1 cellular context compared by ENCODE assay signal in the genomic region with DNA sequence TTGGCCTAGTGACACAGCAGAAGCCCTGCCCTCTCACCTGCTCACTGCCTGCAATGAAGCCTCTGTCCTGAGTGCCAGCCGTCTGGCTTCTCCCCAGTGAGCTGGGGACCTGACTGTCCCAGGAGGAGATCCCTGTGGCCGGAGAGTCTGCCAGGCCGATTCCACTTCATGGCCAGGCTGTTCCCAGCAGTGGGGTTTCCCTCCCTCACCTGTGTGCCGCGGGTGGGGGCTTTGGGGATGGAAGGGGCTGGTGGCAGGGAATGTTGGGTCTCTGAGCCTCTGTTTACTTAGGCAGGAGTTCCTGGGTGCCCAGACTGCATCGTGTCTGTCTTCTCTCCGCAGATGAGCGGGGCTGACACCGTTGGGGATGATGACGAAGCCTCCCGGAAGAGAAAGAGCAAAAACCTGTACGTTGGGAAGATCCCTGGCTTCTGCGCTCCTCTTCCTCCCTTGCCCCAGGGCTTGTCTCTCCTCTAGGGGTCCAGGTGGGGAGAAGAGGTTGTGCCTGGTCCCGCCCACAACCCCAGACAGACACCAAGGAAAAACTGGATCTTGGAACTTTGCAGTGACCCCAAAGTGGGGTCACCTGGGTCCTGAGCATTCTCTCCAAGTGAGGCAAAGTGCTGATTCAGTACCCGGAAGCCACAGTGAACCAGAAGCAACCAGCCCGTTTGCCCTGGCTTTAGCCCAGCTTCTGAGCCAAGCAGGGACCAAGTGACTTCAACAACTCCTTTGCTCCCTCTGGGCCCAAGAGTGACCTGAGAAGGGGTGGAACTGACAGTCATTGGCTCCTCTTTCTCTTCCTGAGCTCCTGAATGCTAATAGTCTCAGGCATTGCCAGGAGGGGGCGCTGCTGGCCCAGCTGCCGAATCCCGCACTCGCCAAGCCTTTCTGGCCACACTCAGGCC.
TF ChIP-seq lines count a peak whose summit lies in the region.

No MANE protein-coding gene starts in this region.

TF ChIP-seq in SK-N-SH treated with all-trans-retinoic acid at 6 μM for 48 hours, 23 proteins besides CTCF, POLR2A, EP300 and RAD21 (continued from another document):
- TF ChIP-seq, protein P1, sequence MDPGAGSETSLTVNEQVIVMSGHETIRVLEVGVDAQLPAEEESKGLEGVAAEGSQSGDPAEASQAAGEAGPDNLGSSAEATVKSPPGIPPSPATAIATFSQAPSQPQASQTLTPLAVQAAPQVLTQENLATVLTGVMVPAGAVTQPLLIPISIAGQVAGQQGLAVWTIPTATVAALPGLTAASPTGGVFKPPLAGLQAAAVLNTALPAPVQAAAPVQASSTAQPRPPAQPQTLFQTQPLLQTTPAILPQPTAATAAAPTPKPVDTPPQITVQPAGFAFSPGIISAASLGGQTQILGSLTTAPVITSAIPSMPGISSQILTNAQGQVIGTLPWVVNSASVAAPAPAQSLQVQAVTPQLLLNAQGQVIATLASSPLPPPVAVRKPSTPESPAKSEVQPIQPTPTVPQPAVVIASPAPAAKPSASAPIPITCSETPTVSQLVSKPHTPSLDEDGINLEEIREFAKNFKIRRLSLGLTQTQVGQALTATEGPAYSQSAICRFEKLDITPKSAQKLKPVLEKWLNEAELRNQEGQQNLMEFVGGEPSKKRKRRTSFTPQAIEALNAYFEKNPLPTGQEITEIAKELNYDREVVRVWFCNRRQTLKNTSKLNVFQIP (CRISPR knock-in tag; IDR thresholded peaks at IDR 0.05; ENCODE audit: borderline replicate concordance, low read depth), result no peak
